ENCODE assay signal across 18 cellular contexts in the genomic region with DNA sequence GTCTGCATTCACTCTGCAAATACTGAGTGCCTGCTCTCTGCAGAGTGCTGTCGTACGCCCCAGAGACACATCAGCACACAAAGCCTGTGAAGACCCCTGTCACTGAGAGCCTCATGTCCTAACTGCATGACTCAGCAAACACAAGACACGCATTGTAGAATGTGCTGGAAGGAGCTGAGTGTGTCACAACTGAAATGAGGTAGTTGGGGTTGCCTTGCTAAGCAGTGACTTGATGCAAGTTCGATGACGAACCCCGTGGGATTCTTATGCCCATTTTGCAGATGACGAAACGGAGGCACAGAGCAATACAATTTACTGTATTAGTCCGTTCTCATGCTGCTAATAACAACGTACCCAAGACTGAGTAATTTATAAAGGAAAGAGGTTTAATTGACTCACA.
DNase-seq lines count a peak whose midpoint lies in the region; ATAC-seq and TF ChIP-seq lines count a peak whose summit lies in the region.
"Had no signal": no experiment of that assay in that cellular context is flagged by ENCODE, and none has a peak within 500 bp of the region (broad histone marks: within the 10 kb centered on the region; RNA-seq: fewer than 3 reads in every experiment).

No MANE protein-coding gene starts in this region.

- H3K9me2 ChIP-seq in GM23248 (ENCODE audit: insufficient read depth), result no peaks in the 10 kb centered on the region

- no peaks in the 10 kb centered on the region for H3K36me3 ChIP-seq in GM23248 (ENCODE audit: low read depth)
- H3K36me3 ChIP-seq in naive thymus-derived CD4-positive, alpha-beta T cell (ENCODE audit: control insufficient read depth in 2 of 3, insufficient read depth in 3 of 3, low read length in 3 of 3), result no peaks in the 10 kb centered on the region
- H3K36me3 ChIP-seq: MG63, SJCRH30 had no signal

- intact Hi-C loops in naive thymus-derived CD4-positive, alpha-beta T cell (cut with micrococcal nuclease), result no loop called here

- H3K9me3 ChIP-seq in GM23248 (ENCODE audit: low read depth), result no peaks in the 10 kb centered on the region
- H3K9me3 ChIP-seq in naive thymus-derived CD4-positive, alpha-beta T cell (ENCODE audit: control insufficient read depth in 2 of 3, low read length in 3 of 3), result no peaks in the 10 kb centered on the region
- H3K9me3 ChIP-seq: MG63, SJCRH30 had no signal

- no peak overlapping the region for H3K4me3 ChIP-seq in AG10803 (ENCODE audit: low read length)
- H3K4me3 ChIP-seq in GM23248, result no peak overlapping the region
- no peak overlapping the region for H3K4me3 ChIP-seq in naive thymus-derived CD4-positive, alpha-beta T cell (ENCODE audit: low read length)
- H3K4me3 ChIP-seq: GM23338, MG63, SJCRH30 had no signal

- peak; percentile 10 for DNase-seq in AG10803 (ENCODE audit: low read depth)
- peak; percentile 30 for DNase-seq in GM23248
- no peak for DNase-seq in WTC11 (ENCODE audit: low spot score)
- no peak for DNase-seq in naive thymus-derived CD4-positive, alpha-beta T cell
- DNase-seq in NCI-H2227 treated with DMSO at 0.1 percent for 48 hours (lab: John Stamatoyannopoulos, UW), result no peak
- DNase-seq in HCEC 1CT, result no peak
- DNase-seq in ecto neural progenitor cell (ENCODE audit: low spot score), result no peak
- DNase-seq: AML-193; CD4-positive, alpha-beta memory T cell; DMS79; MG63; NCI-H1417; NCI-H187 treated with DMSO at 0.1 percent for 48 hours; NCI-H446 treated with DMSO at 0.1 percent for 48 hours; NK-92 treated with Interleukin-12 subunit alpha and Interleukin-12 subunit beta, amount 100 ng/mL, for 24 hours; SJCRH30 had no signal

- in situ Hi-C loops in GM23248 (cut with MboI), result no loop called here

- no peak overlapping the region for H2AFZ ChIP-seq in GM23248
- H2AFZ ChIP-seq: GM23338 had no signal

- H3K9ac ChIP-seq in GM23248, result no peak overlapping the region

- WGBS in GM23248 (ENCODE audit: low coverage in 1 of 2, low lambda C conversion rate in 2 of 2, missing lambda C conversion rate in 2 of 2), 2 experiments, result 70 to 71% methylated on average over 10 of the region's 10 CpGs

- no peaks in the 10 kb centered on the region for H3K36me3 Mint-ChIP-seq in WTC11
- H3K36me3 Mint-ChIP-seq in naive thymus-derived CD4-positive, alpha-beta T cell, result peaks cover 0 to 2% (median 0%) of the 10 kb centered on the region in 5 donors
- H3K36me3 Mint-ChIP-seq: CD4-positive, alpha-beta memory T cell had no signal

- H3F3A ChIP-seq in GM23248 (ENCODE audit: insufficient read depth), result no peaks in the 10 kb centered on the region

- H4K20me1 ChIP-seq in GM23248 (ENCODE audit: insufficient read depth), result no peaks in the 10 kb centered on the region

- no peak overlapping the region for H3K4me3 Mint-ChIP-seq in WTC11
- no peak overlapping the region for H3K4me3 Mint-ChIP-seq in naive thymus-derived CD4-positive, alpha-beta T cell
- H3K4me3 Mint-ChIP-seq: CD4-positive, alpha-beta memory T cell; GM23338 had no signal

- H3K79me2 ChIP-seq in GM23248 (ENCODE audit: insufficient read depth), result no peaks in the 10 kb centered on the region

- no peaks in the 10 kb centered on the region; the same call in 1 of the 2 replicates for H3K27me3 Mint-ChIP-seq in WTC11 (ENCODE audit: low read depth)
- H3K27me3 Mint-ChIP-seq in naive thymus-derived CD4-positive, alpha-beta T cell, result peaks cover 2 to 42% (median 14%) of the 10 kb centered on the region in 5 donors

- no peak overlapping the region for H3K27ac Mint-ChIP-seq in WTC11
- H3K27ac Mint-ChIP-seq in naive thymus-derived CD4-positive, alpha-beta T cell, result no peak overlapping the region
- H3K27ac Mint-ChIP-seq: CD4-positive, alpha-beta memory T cell; GM23338 had no signal

- no peak overlapping the region for H3K27ac ChIP-seq in GM23248
- no peak overlapping the region for H3K27ac ChIP-seq in naive thymus-derived CD4-positive, alpha-beta T cell (ENCODE audit: low read depth, low read length)
- H3K27ac ChIP-seq: RWPE1, SJCRH30 had no signal

- H3K9me3 Mint-ChIP-seq in WTC11, result no peaks in the 10 kb centered on the region
- peaks cover 0 to 3% (median 2%) of the 10 kb centered on the region in 11 donors for H3K9me3 Mint-ChIP-seq in naive thymus-derived CD4-positive, alpha-beta T cell
- H3K9me3 Mint-ChIP-seq: GM23338 had no signal

- peaks cover 4% of the 10 kb centered on the region; the same call in 1 of the 2 replicates for H3K27me3 ChIP-seq in GM23248 (replicated peaks; ENCODE audit: insufficient read depth)
- no peaks in the 10 kb centered on the region for H3K27me3 ChIP-seq in naive thymus-derived CD4-positive, alpha-beta T cell (ENCODE audit: control insufficient read depth in 2 of 2, insufficient read depth in 2 of 2, low read length in 2 of 2)
- H3K27me3 ChIP-seq: MG63, SJCRH30 had no signal

- CTCF ChIA-PET in WTC11 (lab: Charles Lee), result no interaction called here
- CTCF ChIA-PET in naive thymus-derived CD4-positive, alpha-beta T cell (lab: Charles Lee), result no interaction called here

- POLR2A ChIA-PET in WTC11 (lab: Charles Lee), result no interaction called here
- POLR2A ChIA-PET in naive thymus-derived CD4-positive, alpha-beta T cell (lab: Charles Lee), result no interaction called here

- H3K4me1 Mint-ChIP-seq in WTC11, result peaks cover 13% of the 10 kb centered on the region
- peaks cover 0 to 1% (median 0%) of the 10 kb centered on the region in 7 donors for H3K4me1 Mint-ChIP-seq in naive thymus-derived CD4-positive, alpha-beta T cell
- H3K4me1 Mint-ChIP-seq: CD4-positive, alpha-beta memory T cell had no signal

- H3K4me2 ChIP-seq in GM23248 (ENCODE audit: unreplicated experiment), result no peak overlapping the region
- H3K4me2 ChIP-seq: GM23338 had no signal

- H3K4me1 ChIP-seq in GM23248 (ENCODE audit: insufficient read depth), result no peaks in the 10 kb centered on the region
- no peaks in the 10 kb centered on the region for H3K4me1 ChIP-seq in naive thymus-derived CD4-positive, alpha-beta T cell (ENCODE audit: control insufficient read depth in 2 of 2, insufficient read depth in 2 of 2, low read length in 2 of 2)
- H3K4me1 ChIP-seq: SJCRH30 had no signal

- no peak for ATAC-seq in WTC11
- peak; percentile 10 for ATAC-seq in naive thymus-derived CD4-positive, alpha-beta T cell
- ATAC-seq: GM23338 had no signal

- TF ChIP-seq CTCF in AG10803 (conservative IDR thresholded peaks at IDR 0.05; ENCODE audit: low read length), result no peak
- TF ChIP-seq CTCF in WTC11 (IDR thresholded peaks at IDR 0.05), result no peak

TF ChIP-seq in WTC11, 78 proteins besides CTCF, POLR2A, EP300 and RAD21:
- TF ChIP-seq NFE2L1 (CRISPR knock-in tag; IDR thresholded peaks at IDR 0.05), result 0 out of 2 replicates have a peak, but pooled peaks have one; percentile 34
- TF ChIP-seq, protein P1, sequence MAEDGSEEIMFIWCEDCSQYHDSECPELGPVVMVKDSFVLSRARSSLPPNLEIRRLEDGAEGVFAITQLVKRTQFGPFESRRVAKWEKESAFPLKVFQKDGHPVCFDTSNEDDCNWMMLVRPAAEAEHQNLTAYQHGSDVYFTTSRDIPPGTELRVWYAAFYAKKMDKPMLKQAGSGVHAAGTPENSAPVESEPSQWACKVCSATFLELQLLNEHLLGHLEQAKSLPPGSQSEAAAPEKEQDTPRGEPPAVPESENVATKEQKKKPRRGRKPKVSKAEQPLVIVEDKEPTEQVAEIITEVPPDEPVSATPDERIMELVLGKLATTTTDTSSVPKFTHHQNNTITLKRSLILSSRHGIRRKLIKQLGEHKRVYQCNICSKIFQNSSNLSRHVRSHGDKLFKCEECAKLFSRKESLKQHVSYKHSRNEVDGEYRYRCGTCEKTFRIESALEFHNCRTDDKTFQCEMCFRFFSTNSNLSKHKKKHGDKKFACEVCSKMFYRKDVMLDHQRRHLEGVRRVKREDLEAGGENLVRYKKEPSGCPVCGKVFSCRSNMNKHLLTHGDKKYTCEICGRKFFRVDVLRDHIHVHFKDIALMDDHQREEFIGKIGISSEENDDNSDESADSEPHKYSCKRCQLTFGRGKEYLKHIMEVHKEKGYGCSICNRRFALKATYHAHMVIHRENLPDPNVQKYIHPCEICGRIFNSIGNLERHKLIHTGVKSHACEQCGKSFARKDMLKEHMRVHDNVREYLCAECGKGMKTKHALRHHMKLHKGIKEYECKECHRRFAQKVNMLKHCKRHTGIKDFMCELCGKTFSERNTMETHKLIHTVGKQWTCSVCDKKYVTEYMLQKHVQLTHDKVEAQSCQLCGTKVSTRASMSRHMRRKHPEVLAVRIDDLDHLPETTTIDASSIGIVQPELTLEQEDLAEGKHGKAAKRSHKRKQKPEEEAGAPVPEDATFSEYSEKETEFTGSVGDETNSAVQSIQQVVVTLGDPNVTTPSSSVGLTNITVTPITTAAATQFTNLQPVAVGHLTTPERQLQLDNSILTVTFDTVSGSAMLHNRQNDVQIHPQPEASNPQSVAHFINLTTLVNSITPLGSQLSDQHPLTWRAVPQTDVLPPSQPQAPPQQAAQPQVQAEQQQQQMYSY (CRISPR knock-in tag; IDR thresholded peaks at IDR 0.05), result no peak
- TF ChIP-seq, protein P2, sequence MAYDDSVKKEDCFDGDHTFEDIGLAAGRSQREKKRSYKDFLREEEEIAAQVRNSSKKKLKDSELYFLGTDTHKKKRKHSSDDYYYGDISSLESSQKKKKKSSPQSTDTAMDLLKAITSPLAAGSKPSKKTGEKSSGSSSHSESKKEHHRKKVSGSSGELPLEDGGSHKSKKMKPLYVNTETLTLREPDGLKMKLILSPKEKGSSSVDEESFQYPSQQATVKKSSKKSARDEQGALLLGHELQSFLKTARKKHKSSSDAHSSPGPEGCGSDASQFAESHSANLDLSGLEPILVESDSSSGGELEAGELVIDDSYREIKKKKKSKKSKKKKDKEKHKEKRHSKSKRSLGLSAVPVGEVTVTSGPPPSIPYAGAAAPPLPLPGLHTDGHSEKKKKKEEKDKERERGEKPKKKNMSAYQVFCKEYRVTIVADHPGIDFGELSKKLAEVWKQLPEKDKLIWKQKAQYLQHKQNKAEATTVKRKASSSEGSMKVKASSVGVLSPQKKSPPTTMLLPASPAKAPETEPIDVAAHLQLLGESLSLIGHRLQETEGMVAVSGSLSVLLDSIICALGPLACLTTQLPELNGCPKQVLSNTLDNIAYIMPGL (CRISPR knock-in tag; IDR thresholded peaks at IDR 0.05), result no peak

Comparison
In these comparisons a context has a peak if more than half of its experiments do, and no peak if none do; other contexts are left out.
1. DNase-seq: peak in AG10803 (single experiment) and GM23248 (single experiment); none in WTC11 (single experiment), naive thymus-derived CD4-positive, alpha-beta T cell (0 of 9), NCI-H2227 treated with DMSO at 0.1 percent for 48 hours (single experiment), HCEC 1CT (single experiment) and ecto neural progenitor cell (single experiment).